Comparison of ENCODE assay signal across 1 cellular context in genomic region chr7:121394709-121395140, GRCh38.
TF ChIP-seq lines count a peak whose summit lies in the region.

No MANE protein-coding gene starts in this region.

TF ChIP-seq in HepG2, 621 proteins besides CTCF, POLR2A, EP300 and RAD21 (continued from another document and continues in another):
- peak; percentile 70 for TF ChIP-seq HNF4G (IDR thresholded peaks at IDR 0.05; ENCODE audit: borderline replicate concordance, low read depth, low read length)
- no peak for TF ChIP-seq HNF4G (CRISPR knock-in tag; IDR thresholded peaks at IDR 0.05; ENCODE audit: borderline replicate concordance, low read depth)
- TF ChIP-seq FOXA1 (IDR thresholded peaks at IDR 0.05): no peak
- TF ChIP-seq FOXA1 (CRISPR knock-in tag; IDR thresholded peaks at IDR 0.05): no peak
- no peak for TF ChIP-seq CENPX (CRISPR knock-in tag; IDR thresholded peaks at IDR 0.05)
- no peak for TF ChIP-seq TCF12 (IDR thresholded peaks at IDR 0.05)
- TF ChIP-seq TCF12 (CRISPR knock-in tag; IDR thresholded peaks at IDR 0.05): no peak
- TF ChIP-seq BCL3 (CRISPR knock-in tag; IDR thresholded peaks at IDR 0.05): no peak
- no peak for TF ChIP-seq GPN1 (CRISPR knock-in tag; IDR thresholded peaks at IDR 0.05; ENCODE audit: borderline replicate concordance)
- no peak for TF ChIP-seq MYC (CRISPR knock-in tag; IDR thresholded peaks at IDR 0.05; ENCODE audit: borderline replicate concordance)
- no peak for TF ChIP-seq NFE2L2 (IDR thresholded peaks at IDR 0.05; ENCODE audit: low read length)
- no peak for TF ChIP-seq ZEB1 (IDR thresholded peaks at IDR 0.05; ENCODE audit: insufficient replicate concordance, low read depth)
- no peak for TF ChIP-seq E2F5 (CRISPR knock-in tag; conservative IDR thresholded peaks at IDR 0.05)
- TF ChIP-seq ZNF234 (CRISPR knock-in tag; conservative IDR thresholded peaks at IDR 0.05): no peak
- no peak for TF ChIP-seq SMARCE1 (IDR thresholded peaks at IDR 0.05; ENCODE audit: borderline replicate concordance)
- TF ChIP-seq THAP7 (CRISPR knock-in tag; IDR thresholded peaks at IDR 0.05): no peak
- TF ChIP-seq MAFF (IDR thresholded peaks at IDR 0.05; ENCODE audit: low read depth, low read length): peak; percentile 67
- no peak for TF ChIP-seq ARNT (IDR thresholded peaks at IDR 0.05)
- TF ChIP-seq ZNF556 (CRISPR knock-in tag; IDR thresholded peaks at IDR 0.05; ENCODE audit: borderline replicate concordance): no peak
- TF ChIP-seq ZNF276 (CRISPR knock-in tag; IDR thresholded peaks at IDR 0.05; ENCODE audit: low read depth): no peak
- TF ChIP-seq HMG20A (CRISPR knock-in tag; IDR thresholded peaks at IDR 0.05; ENCODE audit: borderline replicate concordance): 0 out of 2 replicates have a peak, but pooled peaks have one; percentile 12
- no peak for TF ChIP-seq LCORL (IDR thresholded peaks at IDR 0.05)
- no peak for TF ChIP-seq LCORL (CRISPR knock-in tag; IDR thresholded peaks at IDR 0.05)
- TF ChIP-seq PAXIP1 (CRISPR knock-in tag; conservative IDR thresholded peaks at IDR 0.05): peak; percentile 56; the same call in 1 of the 2 replicates
- peak; percentile 41; the same call in 1 of the 2 replicates for TF ChIP-seq NR2C2 (CRISPR knock-in tag; IDR thresholded peaks at IDR 0.05; ENCODE audit: borderline replicate concordance)
- TF ChIP-seq ZNF800 (CRISPR knock-in tag; IDR thresholded peaks at IDR 0.05): no peak
- no peak for TF ChIP-seq HNRNPUL1 (IDR thresholded peaks at IDR 0.05; ENCODE audit: low read depth, low read length)
- TF ChIP-seq SNRNP70 (IDR thresholded peaks at IDR 0.05; ENCODE audit: low read depth, low read length): no peak
- TF ChIP-seq CBX5 (CRISPR knock-in tag; IDR thresholded peaks at IDR 0.05; ENCODE audit: borderline replicate concordance): no peak
- TF ChIP-seq ZNF10 (CRISPR knock-in tag; IDR thresholded peaks at IDR 0.05; ENCODE audit: borderline replicate concordance, low read depth): no peak
- TF ChIP-seq NR2F1 (CRISPR knock-in tag; IDR thresholded peaks at IDR 0.05): peak in 1 of 2 experiments; percentile 57; a peak in 1 of 4 replicates
- TF ChIP-seq AGO1 (IDR thresholded peaks at IDR 0.05; ENCODE audit: low read depth, low read length, poor library complexity, severe bottlenecking): no peak
- TF ChIP-seq ZNF326 (CRISPR knock-in tag; IDR thresholded peaks at IDR 0.05; ENCODE audit: borderline replicate concordance): no peak
- TF ChIP-seq SIX1 (CRISPR knock-in tag; IDR thresholded peaks at IDR 0.05; ENCODE audit: borderline replicate concordance): peak; percentile 49; the same call in 1 of the 2 replicates
- TF ChIP-seq ZNF616 (CRISPR knock-in tag; IDR thresholded peaks at IDR 0.05; ENCODE audit: low read depth): no peak
- TF ChIP-seq ZNF414 (CRISPR knock-in tag; IDR thresholded peaks at IDR 0.05): no peak
- no peak for TF ChIP-seq ZNF879 (CRISPR knock-in tag; IDR thresholded peaks at IDR 0.05)
- TF ChIP-seq HNF4A (CRISPR knock-in tag; IDR thresholded peaks at IDR 0.05): peak; percentile 77
- peak; percentile 15; the same call in 1 of the 2 replicates for TF ChIP-seq RARA (CRISPR knock-in tag; IDR thresholded peaks at IDR 0.05)
- no peak for TF ChIP-seq REXO4 (CRISPR knock-in tag; IDR thresholded peaks at IDR 0.05; ENCODE audit: borderline replicate concordance)
- no peak for TF ChIP-seq PLRG1 (conservative IDR thresholded peaks at IDR 0.05)
- no peak for TF ChIP-seq ZMYM3 (CRISPR knock-in tag; IDR thresholded peaks at IDR 0.05)
- TF ChIP-seq THAP11 (CRISPR knock-in tag; IDR thresholded peaks at IDR 0.05): no peak
- TF ChIP-seq ZNF513 (CRISPR knock-in tag; conservative IDR thresholded peaks at IDR 0.05): no peak
- TF ChIP-seq RBM22 (optimal IDR thresholded peaks at IDR 0.05; ENCODE audit: low read length): no peak
- TF ChIP-seq AHDC1 (CRISPR knock-in tag; IDR thresholded peaks at IDR 0.05; ENCODE audit: borderline replicate concordance): no peak
- TF ChIP-seq JUND (CRISPR knock-in tag; IDR thresholded peaks at IDR 0.05): no peak
- TF ChIP-seq TRIM22 (IDR thresholded peaks at IDR 0.05): no peak
- no peak for TF ChIP-seq KLF13 (CRISPR knock-in tag; IDR thresholded peaks at IDR 0.05)
